ENCODE assay signal across 9 cellular contexts in genomic region chrX:51892921-51893745, GRCh38. TPM values are rescaled to one million over a fixed set of nuclear protein-coding genes. Genes with fewer than 3 reads are reported as not detected.
DNase-seq lines count a peak whose midpoint lies in the region; ATAC-seq and TF ChIP-seq lines count a peak whose summit lies in the region.
"Had no signal": no experiment of that assay in that cellular context is flagged by ENCODE, and none has a peak within 500 bp of the region (broad histone marks: within the 10 kb centered on the region; RNA-seq: fewer than 3 reads in every experiment).

MAGED1 (plus strand) TSS chrX:51893623; CDS start chrX:51894305, 682 bp downstream.

- peak within 1 kb of the TSS; percentile 94 for H3K4me3 ChIP-seq in ACC112 (ENCODE audit: low read depth, low read length)
- peak within 1 kb of the TSS; percentile 38 to 46 for H3K4me3 ChIP-seq in left lung

- intact Hi-C loops in left lung (cut with DNase I): no loop called here

- H3K36me3 ChIP-seq in ACC112 (ENCODE audit: insufficient read depth, low read length) (peaks cover 15% of the 10 kb centered on the region; the same call in 1 of the 2 replicates), left lung (peaks cover 0 to 5% of the 10 kb centered on the region in 2 donors)

- no peaks in the 10 kb centered on the region for H3K9me3 ChIP-seq in left lung

- DNase-seq in NCI-H446 treated with DMSO at 0.1 percent for 48 hours (lab: John Stamatoyannopoulos, UW) (peak; percentile 92), dermis blood vessel endothelial cell (peak; percentile 95), left lung (peak; percentile 87 to 91)
- DNase-seq in activated CD4-positive, alpha-beta T cell treated with anti-CD3 and anti-CD28 coated beads, Interleukin-2, amount 50 U/mL, for 48 hours: peak; percentile 82 to 87
- DNase-seq in stimulated activated CD4-positive, alpha-beta T cell treated with anti-CD3 and anti-CD28 coated beads, Interleukin-2, amount 100 ng/mL, for 48 hours: peak; percentile 66 to 67

- ATAC-seq in GM18867 (IDR thresholded peaks at IDR 0.05; ENCODE audit: unreplicated experiment): peak; percentile 79
- peak; percentile 65 for ATAC-seq in HG03108 (IDR thresholded peaks at IDR 0.05; ENCODE audit: unreplicated experiment)
- ATAC-seq in left lung: peak; percentile 94

- TF ChIP-seq CTCF in left lung (IDR thresholded peaks at IDR 0.05): no peak

- peaks cover 34% of the 10 kb centered on the region for H3K79me2 ChIP-seq in ACC112 (ENCODE audit: control insufficient read depth, insufficient read depth, low read length, unreplicated experiment)

- H3K27me3 ChIP-seq in ACC112 (ENCODE audit: insufficient read depth, low read length) (no peaks in the 10 kb centered on the region), left lung (no peaks in the 10 kb centered on the region)

- H3K4me1 ChIP-seq in ACC112 (ENCODE audit: control insufficient read depth, insufficient read depth, low read length, unreplicated experiment): peaks cover 16% of the 10 kb centered on the region
- H3K4me1 ChIP-seq in left lung: no peaks in the 10 kb centered on the region

- H3K27ac ChIP-seq in ACC112 (ENCODE audit: low read depth, low read length) (peak within 1 kb of the TSS; percentile 79), left lung (peak within 1 kb of the TSS; percentile 28 to 70)
- H3K27ac ChIP-seq: HL-60 had no signal

- peak within 1 kb of the TSS; percentile 30 for H2AFZ ChIP-seq in ACC112 (ENCODE audit: low read length, unreplicated experiment)

RNA-seq across cellular contexts. Expression of gene MAGED1, which starts in this region (rescaled TPM):
- total RNA-seq in dermis blood vessel endothelial cell (64.3 and 82.4 TPM in 2 replicates), left lung (100 to 1,000 TPM; 132 to 205 TPM)

Comparison
In these comparisons a context has a peak if more than half of its experiments do, and no peak if none do; other contexts are left out.
1. Peak in every context shown above with its lines: DNase-seq, ATAC-seq, H3K4me3 ChIP-seq and H3K27ac ChIP-seq.